ENCODE assay signal across 4 cellular contexts in the genomic region with DNA sequence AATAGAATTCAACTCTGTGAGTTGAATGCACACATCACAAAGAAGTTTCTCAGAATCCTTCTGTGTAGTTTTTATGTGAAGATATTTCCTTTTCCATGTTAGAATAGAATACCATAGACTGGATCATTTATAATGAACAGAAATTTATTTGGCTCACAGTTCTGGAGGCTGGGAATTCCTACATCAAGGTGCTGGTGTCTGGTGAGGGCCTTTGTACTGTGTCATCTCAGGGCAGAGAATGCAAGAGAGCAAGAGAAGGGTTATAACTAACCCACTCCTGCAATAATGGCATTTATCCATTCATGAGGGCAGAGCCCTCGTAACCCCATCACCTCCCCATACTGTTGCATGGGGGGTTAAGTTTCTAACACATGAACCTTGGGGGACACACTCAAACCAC. TPM values are rescaled to one million over a fixed set of nuclear protein-coding genes. Genes with fewer than 3 reads are reported as not detected.
"Had no signal": no experiment of that assay in that cellular context is flagged by ENCODE, and none has a peak within 500 bp of the region (broad histone marks: within the 10 kb centered on the region; RNA-seq: fewer than 3 reads in every experiment).

No MANE protein-coding gene starts in this region.

- H3K27ac ChIP-seq: HL-60 had no signal

- H3K4me3 ChIP-seq: K562 had no signal

- DNase-seq: IMR-90, KBM-7 had no signal

RNA-seq across cellular contexts. Expression of a gene that starts 18.4 kb away (rescaled TPM):
- total RNA-seq: K562 had no signal
